14 cellular contexts compared by ENCODE assay signal in the genomic region with DNA sequence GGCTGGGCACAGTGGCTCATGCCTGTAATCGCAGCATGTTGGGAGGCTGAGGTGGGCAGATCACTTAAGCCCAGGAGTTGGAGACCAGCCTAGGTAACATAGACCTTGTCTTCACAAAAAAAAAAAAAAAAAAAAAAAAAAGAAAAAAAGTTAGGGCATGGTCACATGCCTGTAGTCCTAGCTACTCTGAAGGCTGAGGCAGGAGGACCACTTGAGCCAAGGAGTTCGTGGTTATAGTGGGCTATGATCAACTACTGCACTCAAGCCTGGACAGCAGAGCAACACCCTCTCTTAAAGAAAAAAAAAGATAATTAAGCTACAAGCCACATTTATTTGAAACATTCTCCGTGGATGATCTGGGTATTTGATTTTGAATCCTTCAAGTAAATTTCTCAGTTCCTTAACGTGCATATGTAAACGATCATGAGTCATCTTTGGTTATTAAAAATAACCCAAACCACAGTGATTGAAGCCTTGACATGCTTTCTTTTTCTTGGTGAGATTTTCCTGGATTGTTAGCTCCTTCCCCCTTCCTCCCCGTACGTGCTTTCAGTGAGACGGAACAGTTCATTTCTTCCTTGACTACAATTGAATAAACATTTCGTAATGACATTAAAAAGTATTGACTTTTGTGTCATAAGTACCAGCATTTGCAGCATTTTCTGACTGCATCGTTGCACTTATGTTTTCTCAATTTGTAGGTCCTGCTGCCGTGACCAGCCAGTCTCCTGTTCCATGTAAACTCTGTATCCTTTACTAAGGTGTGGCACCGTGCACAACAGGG. TPM values are rescaled to one million over a fixed set of nuclear protein-coding genes. Genes with fewer than 3 reads are reported as not detected.
DNase-seq lines count a peak whose midpoint lies in the region; ATAC-seq and TF ChIP-seq lines count a peak whose summit lies in the region.
"Had no signal": no experiment of that assay in that cellular context is flagged by ENCODE, and none has a peak within 500 bp of the region (broad histone marks: within the 10 kb centered on the region; RNA-seq: fewer than 3 reads in every experiment).

No MANE protein-coding gene starts in this region.

- H3K4me3 Mint-ChIP-seq in HFFc6, result no peak overlapping the region
- no peak overlapping the region for H3K4me3 Mint-ChIP-seq in activated naive CD8-positive, alpha-beta T cell treated with anti-CD3 and anti-CD28 coated beads, Interleukin-2, amount 50 U/mL, for 24 hours
- H3K4me3 Mint-ChIP-seq: activated CD4-positive, alpha-beta T cell treated with anti-CD3 and anti-CD28 coated beads, Interleukin-2, amount 10 ng/mL, durations not matched to agents 24 days and 14 days; brain had no signal

- H3K4me1 ChIP-seq in BLaER1 treated with 17β-estradiol and CSF1 and Interleukin-3, amounts not matched to agents 10 nM and 100 nM, result peaks cover 25 to 63% (median 35%) of the 10 kb centered on the region in 10 experiments
- H3K4me1 ChIP-seq in left lung, result peaks cover 10 to 45% of the 10 kb centered on the region in 2 donors
- H3K4me1 ChIP-seq: tibial nerve had no signal

- peak overlapping the region in 10 of 11 experiments; percentile 17 to 48 (median 43); a peak in 14 of 22 replicates for H3K9ac ChIP-seq in BLaER1 treated with 17β-estradiol and CSF1 and Interleukin-3, amounts not matched to agents 10 nM and 100 nM

- peaks cover 0 to 92% (median 13%) of the 10 kb centered on the region in 11 experiments; a peak in 12 of 22 replicates for H4K20me1 ChIP-seq in BLaER1 treated with 17β-estradiol and CSF1 and Interleukin-3, amounts not matched to agents 10 nM and 100 nM

- H3K27me3 Mint-ChIP-seq in HFFc6 (ENCODE audit: insufficient read depth), result no peaks in the 10 kb centered on the region; the same call in 1 of the 2 replicates
- no peaks in the 10 kb centered on the region for H3K27me3 Mint-ChIP-seq in activated naive CD8-positive, alpha-beta T cell treated with anti-CD3 and anti-CD28 coated beads, Interleukin-2, amount 50 U/mL, for 24 hours
- H3K27me3 Mint-ChIP-seq: activated CD4-positive, alpha-beta T cell treated with anti-CD3 and anti-CD28 coated beads, Interleukin-2, amount 10 ng/mL, durations not matched to agents 24 days and 14 days; brain had no signal

- no peak for TF ChIP-seq CTCF in HFFc6 (IDR thresholded peaks at IDR 0.05)
- TF ChIP-seq CTCF in left lung (IDR thresholded peaks at IDR 0.05), result no peak

- peaks cover 0 to 20% (median 0%) of the 10 kb centered on the region in 11 experiments; a peak in 3 of 22 replicates for H3K27me3 ChIP-seq in BLaER1 treated with 17β-estradiol and CSF1 and Interleukin-3, amounts not matched to agents 10 nM and 100 nM
- H3K27me3 ChIP-seq in left lung, result no peaks in the 10 kb centered on the region
- H3K27me3 ChIP-seq: tibial nerve had no signal

- ATAC-seq in activated naive CD8-positive, alpha-beta T cell treated with anti-CD3 and anti-CD28 coated beads, Interleukin-2, amount 50 U/mL, for 24 hours, result no peak
- peak; percentile 77 for ATAC-seq in left lung
- no peak for ATAC-seq in GM19035 (IDR thresholded peaks at IDR 0.05; ENCODE audit: unreplicated experiment)
- ATAC-seq: Panc1 had no signal

- peaks cover 56% of the 10 kb centered on the region for H3K36me3 Mint-ChIP-seq in HFFc6 (ENCODE audit: low read depth)
- peaks cover 52% of the 10 kb centered on the region for H3K36me3 Mint-ChIP-seq in activated naive CD8-positive, alpha-beta T cell treated with anti-CD3 and anti-CD28 coated beads, Interleukin-2, amount 50 U/mL, for 24 hours (ENCODE audit: low read depth)

- H3K9me3 ChIP-seq in BLaER1 treated with 17β-estradiol and CSF1 and Interleukin-3, amounts not matched to agents 10 nM and 100 nM (replicated peaks in 1 of 11), result no peaks in the 10 kb centered on the region
- H3K9me3 ChIP-seq in left lung, result no peaks in the 10 kb centered on the region
- H3K9me3 ChIP-seq: tibial nerve had no signal

- H3K27ac Mint-ChIP-seq in HFFc6, result peak overlapping the region; percentile 8
- H3K27ac Mint-ChIP-seq in activated naive CD8-positive, alpha-beta T cell treated with anti-CD3 and anti-CD28 coated beads, Interleukin-2, amount 50 U/mL, for 24 hours, result peak overlapping the region; percentile 26
- H3K27ac Mint-ChIP-seq: activated CD4-positive, alpha-beta T cell treated with anti-CD3 and anti-CD28 coated beads, Interleukin-2, amount 10 ng/mL, durations not matched to agents 24 days and 14 days had no signal

- peak overlapping the region in 2 of 10 experiments; percentile 25 to 32; a peak in 2 of 20 replicates for H3K4me3 ChIP-seq in BLaER1 treated with 17β-estradiol and CSF1 and Interleukin-3, amounts not matched to agents 10 nM and 100 nM
- H3K4me3 ChIP-seq in left lung, result no peak overlapping the region
- H3K4me3 ChIP-seq: tibial nerve had no signal

- peak overlapping the region in 9 of 11 experiments; percentile 10 to 71 (median 61); a peak in 18 of 22 replicates for H3K27ac ChIP-seq in BLaER1 treated with 17β-estradiol and CSF1 and Interleukin-3, amounts not matched to agents 10 nM and 100 nM
- H3K27ac ChIP-seq in left lung, result peak overlapping the region in 1 of 2 donors; percentile 49
- H3K27ac ChIP-seq: tibial nerve had no signal

- peaks cover 91 to 97% (median 94%) of the 10 kb centered on the region in 11 experiments for H3K36me3 ChIP-seq in BLaER1 treated with 17β-estradiol and CSF1 and Interleukin-3, amounts not matched to agents 10 nM and 100 nM
- H3K36me3 ChIP-seq in left lung, result peaks cover 0 to 100% of the 10 kb centered on the region in 2 donors

- no peaks in the 10 kb centered on the region for H3K9me3 Mint-ChIP-seq in HFFc6
- H3K9me3 Mint-ChIP-seq in activated naive CD8-positive, alpha-beta T cell treated with anti-CD3 and anti-CD28 coated beads, Interleukin-2, amount 50 U/mL, for 24 hours, result no peaks in the 10 kb centered on the region
- H3K9me3 Mint-ChIP-seq: activated CD4-positive, alpha-beta T cell treated with anti-CD3 and anti-CD28 coated beads, Interleukin-2, amount 10 ng/mL, durations not matched to agents 24 days and 14 days; brain had no signal

- peaks cover 50% of the 10 kb centered on the region for H3K4me1 Mint-ChIP-seq in HFFc6 (ENCODE audit: low read depth)
- H3K4me1 Mint-ChIP-seq in activated naive CD8-positive, alpha-beta T cell treated with anti-CD3 and anti-CD28 coated beads, Interleukin-2, amount 50 U/mL, for 24 hours, result peaks cover 8% of the 10 kb centered on the region
- H3K4me1 Mint-ChIP-seq: brain had no signal

- intact Hi-C loops in left lung (cut with DNase I), result no loop called here

- peak overlapping the region; percentile 67 to 84 (median 76) for H3K4me2 ChIP-seq in BLaER1 treated with 17β-estradiol and CSF1 and Interleukin-3, amounts not matched to agents 10 nM and 100 nM

- DNase-seq in HFFc6 (no peak), left lung (no peak), NCI-H1105 treated with DMSO at 0.1 percent for 48 hours (lab: John Stamatoyannopoulos, UW) (no peak), NCI-H226 (no peak), NCI-H2107 treated with DMSO at 0.1 percent for 48 hours (lab: John Stamatoyannopoulos, UW; ENCODE audit: unreplicated experiment) (no peak)
- DNase-seq in activated naive CD8-positive, alpha-beta T cell treated with anti-CD3 and anti-CD28 coated beads, Interleukin-2, amount 50 U/mL, for 24 hours, result no peak
- DNase-seq: activated CD4-positive, alpha-beta T cell treated with anti-CD3 and anti-CD28 coated beads, Interleukin-2, amount 10 ng/mL, durations not matched to agents 24 days and 14 days; DMS53; stimulated activated CD4-positive, alpha-beta T cell treated with anti-CD3 and anti-CD28 coated beads, Interleukin-4, amount 100 ng/mL, for 1 hour had no signal

RNA-seq across cellular contexts. Expression of a gene that starts 20.3 kb away (rescaled TPM):
- total RNA-seq in HFFc6 (2021; fragmentation: NEBNext Ultra II Directional; extraction: Animal tissue kit (Norgen Biotek cat#: 25700)), result 10 to 100 TPM; 17.3 to 19.9 (median 19.4) TPM
- total RNA-seq in left lung, result 10 to 100 TPM; 37.6 to 37.9 TPM
